Comparison of ENCODE assay signal across 10 cellular contexts in the genomic region with DNA sequence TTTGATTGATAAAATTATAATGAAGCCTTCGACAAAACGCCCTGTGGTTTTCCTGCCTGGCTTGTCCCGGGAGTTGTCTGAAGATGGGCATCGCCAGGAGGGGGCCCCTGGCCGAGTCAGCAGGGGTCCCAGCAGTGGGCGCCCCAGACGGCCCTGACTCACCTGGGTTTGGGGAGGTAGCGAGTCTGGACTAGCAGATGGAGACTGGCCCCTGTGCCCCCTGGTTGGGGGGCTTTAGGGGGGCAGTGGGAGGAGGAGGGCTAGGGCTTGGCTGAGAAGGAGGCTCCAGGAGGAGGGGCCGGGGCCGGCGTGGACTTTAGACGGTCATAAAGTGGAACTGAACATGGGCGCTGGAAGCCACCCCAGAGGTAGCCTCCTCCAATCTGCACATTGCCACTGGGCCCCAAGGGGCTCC. TPM values are rescaled to one million over a fixed set of nuclear protein-coding genes. Genes with fewer than 3 reads are reported as not detected.
A peak's percentile ranks its signal among the peaks of the same experiment; 100 is the strongest.
DNase-seq lines count a peak whose midpoint lies in the region; ATAC-seq, FAIRE-seq and TF ChIP-seq lines count a peak whose summit lies in the region.
"Had no signal": no experiment of that assay in that cellular context is flagged by ENCODE, and none has a peak within 500 bp of the region (broad histone marks: within the 10 kb centered on the region; RNA-seq: fewer than 3 reads in every experiment).

No MANE protein-coding gene starts in this region.

- H3K4me1 ChIP-seq in keratinocyte (ENCODE audit: control insufficient read depth, extremely low read depth, insufficient read depth, low read length) = peaks cover 25% of the 10 kb centered on the region
- H3K4me1 ChIP-seq in stomach = peaks cover 11 to 67% (median 38%) of the 10 kb centered on the region in 4 donors

- no peak for FAIRE-seq in keratinocyte (lab: Jason Lieb, UNC)

- H3K36me3 ChIP-seq in keratinocyte (ENCODE audit: control insufficient read depth in 2 of 2, extremely low read depth in 1 of 2, insufficient read depth in 2 of 2, low read length in 2 of 2) = no peaks in the 10 kb centered on the region
- no peaks in the 10 kb centered on the region for H3K36me3 ChIP-seq in stomach

- dilution Hi-C loops in keratinocyte (cut with MboI; ENCODE audit: extremely low pct_ligation_motif_present, low sequenced_read_pairs) = no loop called here

- H3K9me1 ChIP-seq in keratinocyte (ENCODE audit: control insufficient read depth, extremely low read depth, insufficient read depth, low read length) = no peaks in the 10 kb centered on the region

- H3K4me3 Mint-ChIP-seq in activated T-helper 2 cell treated with anti-CD3 and anti-CD28 coated beads, Interferon-gamma antibody, Interleukin-2, Interleukin-4, amounts not matched to agents 10 μg/mL and 5 μg/mL and 100 μg/mL, durations not matched to agents 14 hours and 24 hours and 36 hours (ENCODE audit: low read depth) = peak overlapping the region; percentile 79

- intact Hi-C loops in activated T-helper 2 cell treated with anti-CD3 and anti-CD28 coated beads, Interferon-gamma antibody, Interleukin-2, Interleukin-4, amounts not matched to agents 10 μg/mL and 5 μg/mL and 100 μg/mL, durations not matched to agents 14 hours and 24 hours and 36 hours (cut with micrococcal nuclease) = loop anchor here (2.0 kb wide), 4 partner anchors 20 to 138 kb away; partner anchors contain the start of gene OSM
- intact Hi-C loops in stomach (cut with DNase I; ENCODE audit: low total_unique reads) = no loop called here

- peak overlapping the region; percentile 84 for H3K27ac Mint-ChIP-seq in activated T-helper 2 cell treated with anti-CD3 and anti-CD28 coated beads, Interferon-gamma antibody, Interleukin-2, Interleukin-4, amounts not matched to agents 10 μg/mL and 5 μg/mL and 100 μg/mL, durations not matched to agents 14 hours and 24 hours and 36 hours

- H3K27me3 Mint-ChIP-seq in activated T-helper 2 cell treated with anti-CD3 and anti-CD28 coated beads, Interferon-gamma antibody, Interleukin-2, Interleukin-4, amounts not matched to agents 10 μg/mL and 5 μg/mL and 100 μg/mL, durations not matched to agents 14 hours and 24 hours and 36 hours (ENCODE audit: low read depth) = no peaks in the 10 kb centered on the region

- TF ChIP-seq CTCF in keratinocyte (optimal IDR thresholded peaks at IDR 0.05 in 1 of 3, IDR thresholded peaks at IDR 0.05 in 1 of 3, conservative IDR thresholded peaks at IDR 0.05 in 1 of 3; ENCODE audit: extremely low read depth in 1 of 3, insufficient read depth in 2 of 3, low read length in 3 of 3) = no peak
- TF ChIP-seq CTCF in stomach (IDR thresholded peaks at IDR 0.05) = no peak

- no peaks in the 10 kb centered on the region for H3K27me3 ChIP-seq in keratinocyte (ENCODE audit: control insufficient read depth, extremely low read depth, insufficient read depth, low read length)
- H3K27me3 ChIP-seq in stomach = peaks cover 0 to 58% (median 15%) of the 10 kb centered on the region in 3 donors

- H3K4me1 Mint-ChIP-seq in activated T-helper 2 cell treated with anti-CD3 and anti-CD28 coated beads, Interferon-gamma antibody, Interleukin-2, Interleukin-4, amounts not matched to agents 10 μg/mL and 5 μg/mL and 100 μg/mL, durations not matched to agents 14 hours and 24 hours and 36 hours (ENCODE audit: low read depth) = peaks cover 68% of the 10 kb centered on the region

- 25 to 43% (median 28%) methylated on average over 13 of the region's 13 CpGs for WGBS in stomach, 5 donors

- peak; percentile 35 for DNase-seq in activated T-cell treated with anti-CD3 and anti-CD28 coated beads, Interleukin-2, amount 50 U/mL, for 1 hour
- DNase-seq in activated T-cell treated with anti-CD3 and anti-CD28 coated beads for 4 hours (no peak), keratinocyte (ENCODE audit: low read depth, low spot score) (no peak), stomach (no peak), GM03348 (ENCODE audit: low spot score) (no peak), ecto neural progenitor cell (ENCODE audit: low spot score) (no peak)
- no peak for DNase-seq in activated T-helper 2 cell treated with anti-CD3 and anti-CD28 coated beads, Interferon-gamma antibody, Interleukin-2, Interleukin-4, amounts not matched to agents 10 μg/mL and 5 μg/mL and 100 μg/mL, durations not matched to agents 14 hours and 24 hours and 36 hours (ENCODE audit: low spot score)
- DNase-seq: NCI-H774 had no signal

- H3K27ac ChIP-seq in keratinocyte (ENCODE audit: control insufficient read depth, insufficient read depth, low read length) = no peak overlapping the region
- peak overlapping the region in 4 of 5 donors; percentile 50 to 78 (median 63) for H3K27ac ChIP-seq in stomach

- no peak for ATAC-seq in HG02938 (IDR thresholded peaks at IDR 0.05; ENCODE audit: unreplicated experiment)

- peak overlapping the region; percentile 27 to 79 (median 52) for H3K4me3 ChIP-seq in keratinocyte (ENCODE audit: control insufficient read depth in 2 of 3, extremely low read depth in 1 of 3, insufficient read depth in 2 of 3, low read depth in 1 of 3, low read length in 3 of 3)
- H3K4me3 ChIP-seq in stomach = peak overlapping the region; percentile 46 to 62 (median 51)

- H3K36me3 Mint-ChIP-seq in activated T-helper 2 cell treated with anti-CD3 and anti-CD28 coated beads, Interferon-gamma antibody, Interleukin-2, Interleukin-4, amounts not matched to agents 10 μg/mL and 5 μg/mL and 100 μg/mL, durations not matched to agents 14 hours and 24 hours and 36 hours (ENCODE audit: low read depth) = peaks cover 43% of the 10 kb centered on the region

- peak overlapping the region; percentile 92 for H3K4me2 ChIP-seq in keratinocyte (ENCODE audit: control insufficient read depth, extremely low read depth, insufficient read depth, low read depth, low read length)

- TF ChIP-seq EP300 in stomach (IDR thresholded peaks at IDR 0.05) = no peak

- TF ChIP-seq POLR2A in stomach (IDR thresholded peaks at IDR 0.05) = no peak

- H3K79me2 ChIP-seq in keratinocyte (ENCODE audit: control insufficient read depth, insufficient read depth, low read length) = no peaks in the 10 kb centered on the region

- no peaks in the 10 kb centered on the region for H3K9me3 ChIP-seq in keratinocyte (ENCODE audit: control insufficient read depth, low read depth, low read length)
- no peaks in the 10 kb centered on the region for H3K9me3 ChIP-seq in stomach

- H2AFZ ChIP-seq in keratinocyte (ENCODE audit: control insufficient read depth, low read length) = no peak overlapping the region

- H3K9ac ChIP-seq in keratinocyte (ENCODE audit: control insufficient read depth, extremely low read depth, insufficient read depth, low read length) = no peak overlapping the region

- no peaks in the 10 kb centered on the region for H3K9me3 Mint-ChIP-seq in activated T-helper 2 cell treated with anti-CD3 and anti-CD28 coated beads, Interferon-gamma antibody, Interleukin-2, Interleukin-4, amounts not matched to agents 10 μg/mL and 5 μg/mL and 100 μg/mL, durations not matched to agents 14 hours and 24 hours and 36 hours

- no peaks in the 10 kb centered on the region for H4K20me1 ChIP-seq in keratinocyte (ENCODE audit: control insufficient read depth, extremely low read depth, insufficient read depth, low read length)

RNA-seq across cellular contexts. Expression of gene LIF, which starts 0.4 kb away (rescaled TPM):
- 919 and 932 TPM in 2 replicates for total RNA-seq in activated T-helper 2 cell treated with anti-CD3 and anti-CD28 coated beads, Interferon-gamma antibody, Interleukin-2, Interleukin-4, amounts not matched to agents 10 μg/mL and 5 μg/mL and 100 μg/mL, durations not matched to agents 14 hours and 24 hours and 36 hours
- polyA plus RNA-seq in keratinocyte = 1.2 to 14.3 TPM (median 3.1 TPM) in 3 replicates
- 0.57 TPM for polyA plus RNA-seq in keratinocyte (2011; ENCODE audit: low read depth)
- 1.5 and 2.1 TPM in 2 replicates for polyA plus RNA-seq in keratinocyte (2011; cell fraction: cytosol; rRNA removed)
- polyA plus RNA-seq in keratinocyte (2011; cell fraction: nucleus; rRNA removed) = 22.1 and 25.6 TPM in 2 replicates
- 1.2 and 1.3 TPM in 2 replicates for polyA plus RNA-seq in keratinocyte (2012; ENCODE audit: low replicate concordance)
- polyA minus RNA-seq in keratinocyte = 4.6 to 16.8 TPM (median 6.6 TPM) in 3 replicates
- polyA minus RNA-seq in keratinocyte (2011; cell fraction: cytosol; rRNA and poly(A)+ RNA removed) = 3.6 TPM
- 9.4 and 12.3 TPM in 2 replicates for polyA minus RNA-seq in keratinocyte (2011; cell fraction: nucleus; rRNA and poly(A)+ RNA removed)
- 1 to 10 TPM in 3 of 5 donors, not detected in 2; 2.0 to 2.4 (median 2.3) TPM for total RNA-seq in stomach
- polyA plus RNA-seq in stomach = 1 to 10 TPM in 2 of 3 donors, under 1 TPM in 1; 0.35 to 5.0 (median 1.4) TPM

RNA-seq across cellular contexts. Expression of gene OSM, which starts 19.7 kb away (rescaled TPM):
- 148 and 152 TPM in 2 replicates for total RNA-seq in activated T-helper 2 cell treated with anti-CD3 and anti-CD28 coated beads, Interferon-gamma antibody, Interleukin-2, Interleukin-4, amounts not matched to agents 10 μg/mL and 5 μg/mL and 100 μg/mL, durations not matched to agents 14 hours and 24 hours and 36 hours
- polyA plus RNA-seq in keratinocyte (not detected in 3 replicates), stomach (10 to 100 TPM in 1 of 3 donors, 1 to 10 TPM in 1, under 1 TPM in 1; 0.33 to 22.7 (median 1.1) TPM)
- polyA plus RNA-seq in keratinocyte (2011; ENCODE audit: low read depth) = not detected
- polyA plus RNA-seq in keratinocyte (2011; cell fraction: cytosol; rRNA removed) = not detected in 2 replicates
- 0.14 and 0.23 TPM in 2 replicates for polyA plus RNA-seq in keratinocyte (2011; cell fraction: nucleus; rRNA removed)
- polyA plus RNA-seq in keratinocyte (2012; ENCODE audit: low replicate concordance) = 0.08 TPM in 1 of 2 replicates, not detected in the other
- polyA minus RNA-seq in keratinocyte = not detected in 3 replicates
- not detected for polyA minus RNA-seq in keratinocyte (2011; cell fraction: cytosol; rRNA and poly(A)+ RNA removed)
- 0.84 TPM in 1 of 2 replicates, not detected in the other for polyA minus RNA-seq in keratinocyte (2011; cell fraction: nucleus; rRNA and poly(A)+ RNA removed)
- total RNA-seq in stomach = 1 to 10 TPM in 1 of 5 donors, not detected in 4; 1.3 TPM
- total RNA-seq: foreskin keratinocyte had no signal
- polyA plus RNA-seq: foreskin keratinocyte had no signal

RNA-seq across cellular contexts. Expression of gene CASTOR1, which starts 42.3 kb away (rescaled TPM):
- 11.1 TPM in 2 replicates for total RNA-seq in activated T-helper 2 cell treated with anti-CD3 and anti-CD28 coated beads, Interferon-gamma antibody, Interleukin-2, Interleukin-4, amounts not matched to agents 10 μg/mL and 5 μg/mL and 100 μg/mL, durations not matched to agents 14 hours and 24 hours and 36 hours
- polyA plus RNA-seq in keratinocyte (6.7 to 20.0 TPM (median 9.1 TPM) in 3 replicates), stomach (10 to 100 TPM in 1 of 3 donors, 1 to 10 TPM in 2; 6.6 to 17.0 (median 7.3) TPM)
- 0.81 TPM for polyA plus RNA-seq in keratinocyte (2011; ENCODE audit: low read depth)
- polyA plus RNA-seq in keratinocyte (2011; cell fraction: cytosol; rRNA removed) = 8.4 and 12.7 TPM in 2 replicates
- 20.0 and 22.1 TPM in 2 replicates for polyA plus RNA-seq in keratinocyte (2011; cell fraction: nucleus; rRNA removed)
- 7.4 and 13.7 TPM in 2 replicates for polyA plus RNA-seq in keratinocyte (2012; ENCODE audit: low replicate concordance)
- polyA minus RNA-seq in keratinocyte = 8.1 to 12.6 TPM in 2 of 3 replicates, not detected in the other
- 30.7 TPM for polyA minus RNA-seq in keratinocyte (2011; cell fraction: cytosol; rRNA and poly(A)+ RNA removed)
- 5.5 and 6.6 TPM in 2 replicates for polyA minus RNA-seq in keratinocyte (2011; cell fraction: nucleus; rRNA and poly(A)+ RNA removed)
- total RNA-seq in stomach = 10 to 100 TPM in 1 of 5 donors, 1 to 10 TPM in 4; 1.2 to 57.8 (median 3.7) TPM

Comparison
In these comparisons a context has a peak if more than half of its experiments do, and no peak if none do; other contexts are left out.
1. RNA of gene LIF, which starts 0.4 kb away (total RNA-seq): 919 to 932 TPM in activated T-helper 2 cell treated with anti-CD3 and anti-CD28 coated beads, Interferon-gamma antibody, Interleukin-2, Interleukin-4, amounts not matched to agents 10 μg/mL and 5 μg/mL and 100 μg/mL, durations not matched to agents 14 hours and 24 hours and 36 hours; 2.0 to 2.4 TPM in stomach; every median in the first group is over 100 times any median in the second.
2. RNA of gene OSM, which starts 19.7 kb away (total RNA-seq): 148 to 152 TPM in activated T-helper 2 cell treated with anti-CD3 and anti-CD28 coated beads, Interferon-gamma antibody, Interleukin-2, Interleukin-4, amounts not matched to agents 10 μg/mL and 5 μg/mL and 100 μg/mL, durations not matched to agents 14 hours and 24 hours and 36 hours; 1.3 TPM in stomach; every median in the first group is over 10 times any median in the second.